1 cellular context compared by ENCODE assay signal in genomic region chr22:49616356-49617231, GRCh38.
TF ChIP-seq lines count a peak whose summit lies in the region.

No MANE protein-coding gene starts in this region.

TF ChIP-seq in A549, 52 proteins besides CTCF, POLR2A, EP300 and RAD21 (continued from another document):
- TF ChIP-seq, protein P1, sequence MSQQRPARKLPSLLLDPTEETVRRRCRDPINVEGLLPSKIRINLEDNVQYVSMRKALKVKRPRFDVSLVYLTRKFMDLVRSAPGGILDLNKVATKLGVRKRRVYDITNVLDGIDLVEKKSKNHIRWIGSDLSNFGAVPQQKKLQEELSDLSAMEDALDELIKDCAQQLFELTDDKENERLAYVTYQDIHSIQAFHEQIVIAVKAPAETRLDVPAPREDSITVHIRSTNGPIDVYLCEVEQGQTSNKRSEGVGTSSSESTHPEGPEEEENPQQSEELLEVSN (IDR thresholded peaks at IDR 0.05; ENCODE audit: borderline replicate concordance, low read depth) = no peak
- TF ChIP-seq FOSL2 (IDR thresholded peaks at IDR 0.05) (no peak), FOSL2 (CRISPR knock-in tag; IDR thresholded peaks at IDR 0.05) (no peak), ZC3H11A (IDR thresholded peaks at IDR 0.05) (no peak), RCOR1 (IDR thresholded peaks at IDR 0.05; ENCODE audit: low read depth, low read length) (no peak), RNF2 (IDR thresholded peaks at IDR 0.05; ENCODE audit: borderline replicate concordance, low read depth) (no peak), NR3C1 (IDR thresholded peaks at IDR 0.05) (no peak)
